Comparison of ENCODE assay signal across 29 cellular contexts in the genomic region with DNA sequence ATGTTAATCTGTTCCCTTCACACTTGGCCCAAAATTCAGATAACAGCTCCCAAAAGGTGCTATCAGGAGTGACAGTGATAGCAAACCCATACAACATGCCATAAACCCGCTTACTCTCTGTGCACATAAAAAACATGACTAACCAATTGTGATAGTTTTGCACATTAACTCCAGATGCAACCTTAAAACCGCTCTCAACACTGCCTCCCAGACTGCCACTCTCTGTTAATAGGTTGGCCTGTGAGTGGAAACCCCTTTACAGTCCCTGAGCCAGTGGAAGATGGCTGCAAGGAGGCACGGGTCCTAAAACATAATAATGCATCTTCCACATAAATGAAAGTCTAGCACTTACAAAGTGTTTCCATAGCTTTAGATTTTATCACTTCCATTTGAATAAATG. TPM values are rescaled to one million over a fixed set of nuclear protein-coding genes. Genes with fewer than 3 reads are reported as not detected.
"Had no signal": no experiment of that assay in that cellular context is flagged by ENCODE, and none has a peak within 500 bp of the region (broad histone marks: within the 10 kb centered on the region; RNA-seq: fewer than 3 reads in every experiment).

No MANE protein-coding gene starts in this region.

- H3K27me3 Mint-ChIP-seq: activated CD4-positive, alpha-beta memory T cell treated with anti-CD3 and anti-CD28 coated beads, Interleukin-2, amount 10 ng/mL, durations not matched to agents 7 days and 5 days; activated naive CD4-positive, alpha-beta T cell treated with anti-CD3 and anti-CD28 coated beads, Interleukin-2, amount 10 ng/mL, durations not matched to agents 7 days and 5 days had no signal

- H3K27ac Mint-ChIP-seq: activated CD4-positive, alpha-beta memory T cell treated with anti-CD3 and anti-CD28 coated beads, Interleukin-2, amount 10 ng/mL, durations not matched to agents 7 days and 5 days; activated CD4-positive, alpha-beta T cell treated with anti-CD3 and anti-CD28 coated beads for 36 hours; activated naive CD4-positive, alpha-beta T cell treated with anti-CD3 and anti-CD28 coated beads, Interleukin-2, amount 10 ng/mL, durations not matched to agents 7 days and 5 days; activated naive CD8-positive, alpha-beta T cell treated with anti-CD3 and anti-CD28 coated beads for 36 hours; activated T-cell treated with anti-CD3 and anti-CD28 coated beads, Interleukin-2, amount 50 U/mL, for 72 hours; activated T-helper 2 cell treated with anti-CD3 and anti-CD28 coated beads, Interferon-gamma antibody, Interleukin-2, Interleukin-4, amounts not matched to agents 10 μg/mL and 5 μg/mL and 100 μg/mL, durations not matched to agents 14 hours and 24 hours and 36 hours had no signal

- ATAC-seq: activated CD4-positive, alpha-beta T cell treated with anti-CD3 and anti-CD28 coated beads for 36 hours; activated T-cell treated with anti-CD3 and anti-CD28 coated beads, Interleukin-2, amount 50 U/mL, for 72 hours had no signal

- H3K4me3 Mint-ChIP-seq: activated CD4-positive, alpha-beta memory T cell treated with anti-CD3 and anti-CD28 coated beads, Interleukin-2, amount 10 ng/mL, durations not matched to agents 7 days and 5 days; activated CD4-positive, alpha-beta T cell treated with anti-CD3 and anti-CD28 coated beads for 36 hours; activated naive CD4-positive, alpha-beta T cell treated with anti-CD3 and anti-CD28 coated beads, Interleukin-2, amount 10 ng/mL, durations not matched to agents 7 days and 5 days; activated naive CD8-positive, alpha-beta T cell treated with anti-CD3 and anti-CD28 coated beads for 36 hours; activated T-cell treated with anti-CD3 and anti-CD28 coated beads, Interleukin-2, amount 50 U/mL, for 72 hours had no signal

- H3K36me3 Mint-ChIP-seq: activated naive CD4-positive, alpha-beta T cell treated with anti-CD3 and anti-CD28 coated beads, Interleukin-2, amount 10 ng/mL, durations not matched to agents 7 days and 5 days; activated naive CD8-positive, alpha-beta T cell treated with anti-CD3 and anti-CD28 coated beads for 36 hours had no signal

- H3K4me1 ChIP-seq: breast epithelium, Peyer's patch had no signal

- H3K36me3 ChIP-seq: breast epithelium, MG63, Peyer's patch, SJCRH30 had no signal

- H3K27ac ChIP-seq: Peyer's patch, RWPE1, SJCRH30 had no signal

- DNase-seq: activated CD4-positive, alpha-beta memory T cell treated with anti-CD3 and anti-CD28 coated beads, Interleukin-2, amount 10 ng/mL, durations not matched to agents 7 days and 5 days; activated CD4-positive, alpha-beta T cell treated with anti-CD3 and anti-CD28 coated beads for 36 hours; activated CD4-positive, alpha-beta T cell treated with anti-CD3 and anti-CD28 coated beads, Interleukin-2, amount 50 U/mL, for 1 hour; activated gamma-delta T cell treated with Interleukin-2 at 50 U/mL for 16 hours; activated naive CD4-positive, alpha-beta T cell treated with anti-CD3 and anti-CD28 coated beads, Interleukin-2, amount 10 ng/mL, durations not matched to agents 7 days and 5 days; activated naive CD8-positive, alpha-beta T cell treated with anti-CD3 and anti-CD28 coated beads for 36 hours; activated T-cell treated with anti-CD3 and anti-CD28 coated beads, Interleukin-2, amount 50 U/mL, for 72 hours; anterior cingulate cortex; caudate nucleus; MG63; MV-4-11; NCI-H1105; NCI-H1436; NCI-H1694 treated with DMSO at 0.1 percent for 48 hours; NCI-H2029 treated with DMSO at 0.1 percent for 48 hours; NCI-H345; NCI-H510A; NCI-H526 treated with DMSO at 0.1 percent for 48 hours; NCI-H82; OCI-M1; Peyer's patch; Right ventricle myocardium superior; SJCRH30; SK-N-SH; T-helper 1 cell had no signal

- H3K27me3 ChIP-seq: breast epithelium, MG63, Peyer's patch, SJCRH30 had no signal

- H3K9me3 ChIP-seq: breast epithelium, SK-N-SH had no signal

- H3K4me3 ChIP-seq: breast epithelium, MG63, Peyer's patch, SJCRH30 had no signal

- H3K4me1 Mint-ChIP-seq: activated CD4-positive, alpha-beta memory T cell treated with anti-CD3 and anti-CD28 coated beads, Interleukin-2, amount 10 ng/mL, durations not matched to agents 7 days and 5 days; activated CD4-positive, alpha-beta T cell treated with anti-CD3 and anti-CD28 coated beads for 36 hours; activated naive CD4-positive, alpha-beta T cell treated with anti-CD3 and anti-CD28 coated beads, Interleukin-2, amount 10 ng/mL, durations not matched to agents 7 days and 5 days; activated naive CD8-positive, alpha-beta T cell treated with anti-CD3 and anti-CD28 coated beads for 36 hours had no signal

RNA-seq across cellular contexts. Expression of a gene that starts 12.0 kb away (rescaled TPM):
- total RNA-seq: activated CD8-positive, alpha-beta memory T cell treated with anti-CD3 and anti-CD28 coated beads for 36 hours; activated naive CD8-positive, alpha-beta T cell treated with anti-CD3 and anti-CD28 coated beads for 36 hours had no signal
